In the genomic region with DNA sequence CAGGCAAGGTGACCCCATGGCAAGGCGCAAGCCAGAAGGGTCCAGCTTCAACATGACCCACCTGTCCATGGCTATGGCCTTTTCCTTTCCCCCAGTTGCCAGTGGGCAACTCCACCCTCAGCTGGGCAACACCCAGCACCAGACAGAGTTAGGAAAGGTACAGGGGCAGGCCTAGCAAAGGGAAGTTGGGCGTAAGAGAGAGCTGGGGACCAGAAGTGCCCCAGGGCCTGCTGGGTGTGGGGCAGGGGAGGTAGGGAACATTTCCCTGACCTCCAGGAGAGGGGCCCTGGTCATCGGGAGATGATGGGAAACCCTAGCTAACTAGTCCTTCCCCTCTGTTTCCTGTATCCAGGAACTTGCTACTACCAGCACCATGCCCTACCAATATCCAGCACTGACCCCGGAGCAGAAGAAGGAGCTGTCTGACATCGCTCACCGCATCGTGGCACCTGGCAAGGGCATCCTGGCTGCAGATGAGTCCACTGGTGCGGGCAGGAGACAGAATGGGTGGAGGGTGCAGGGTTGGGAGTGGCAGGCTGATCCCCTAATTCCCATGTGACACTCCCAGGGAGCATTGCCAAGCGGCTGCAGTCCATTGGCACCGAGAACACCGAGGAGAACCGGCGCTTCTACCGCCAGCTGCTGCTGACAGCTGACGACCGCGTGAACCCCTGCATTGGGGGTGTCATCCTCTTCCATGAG, we compare ENCODE assay signal across 5 cellular contexts. TPM values are rescaled to one million over a fixed set of nuclear protein-coding genes. Genes with fewer than 3 reads are reported as not detected.
A peak's percentile ranks its signal among the peaks of the same experiment; 100 is the strongest.
DNase-seq lines count a peak whose midpoint lies in the region; ATAC-seq and TF ChIP-seq lines count a peak whose summit lies in the region.

No MANE protein-coding gene starts in this region.

- POLR2A ChIA-PET in Panc1 (lab: Charles Lee) = interaction anchor here (0.5 to 0.6 kb wide), 2 partner anchors 105 to 341 kb away, joined by 5 to 10 read pairs; partner anchors contain the start of gene ZNF771

- no peak for ATAC-seq in Panc1
- ATAC-seq in stimulated activated memory B cell treated with anti-CD40 and anti-IgM and Interleukin-4, amounts not matched to agents 10 μg/mL and 1 μg/mL and 100 μg/mL, for 72 hours = no peak
- no peak for ATAC-seq in GM21723 (IDR thresholded peaks at IDR 0.05; ENCODE audit: unreplicated experiment)

- DNase-seq in Panc1 (ENCODE audit: low read depth, low spot score) (no peak), esophagus muscularis mucosa (ENCODE audit: extremely low spot score) (no peak)
- DNase-seq in stimulated activated CD4-positive, alpha-beta T cell treated with anti-CD3 and anti-CD28 coated beads, Interleukin-12 subunit alpha, Interleukin-12 subunit beta, amount 100 ng/mL, for 4 hours = no peak

- H3K4me1 ChIP-seq in Panc1 (ENCODE audit: control insufficient read depth, insufficient read depth, low read length) (peaks cover 43% of the 10 kb centered on the region), esophagus muscularis mucosa (peaks cover 51 to 77% (median 73%) of the 10 kb centered on the region in 4 donors)

- WGBS in esophagus muscularis mucosa = 75% methylated on average over 4 of the region's 17 CpGs

- no peak for TF ChIP-seq EP300 in esophagus muscularis mucosa (IDR thresholded peaks at IDR 0.05)

- in situ Hi-C loops in Panc1 (cut with HindIII; ENCODE audit: low pct_unique_long_range_greater_than_20kb, low sequenced_read_pairs) = no loop called here

- H3K9me3 ChIP-seq in Panc1 (ENCODE audit: control insufficient read depth, insufficient read depth, low read depth, low read length) (no peaks in the 10 kb centered on the region), esophagus muscularis mucosa (no peaks in the 10 kb centered on the region)

- H3K27me3 ChIP-seq in Panc1 (ENCODE audit: control insufficient read depth, insufficient read depth, low read length) (no peaks in the 10 kb centered on the region), esophagus muscularis mucosa (no peaks in the 10 kb centered on the region)

- peak overlapping the region; percentile 99 for H3K4me3 Mint-ChIP-seq in stimulated activated memory B cell treated with anti-CD40 and anti-IgM and Interleukin-4, amounts not matched to agents 10 μg/mL and 1 μg/mL and 100 μg/mL, for 72 hours

- peaks cover 43% of the 10 kb centered on the region for H3K36me3 Mint-ChIP-seq in stimulated activated memory B cell treated with anti-CD40 and anti-IgM and Interleukin-4, amounts not matched to agents 10 μg/mL and 1 μg/mL and 100 μg/mL, for 72 hours

- no peak for TF ChIP-seq POLR2A in esophagus muscularis mucosa (IDR thresholded peaks at IDR 0.05; ENCODE audit: low read depth)

- intact Hi-C loops in Panc1 (cut with micrococcal nuclease; ENCODE audit: unreplicated experiment) (no loop called here), esophagus muscularis mucosa (cut with DNase I) (no loop called here)

- H3K9me3 Mint-ChIP-seq in stimulated activated memory B cell treated with anti-CD40 and anti-IgM and Interleukin-4, amounts not matched to agents 10 μg/mL and 1 μg/mL and 100 μg/mL, for 72 hours = no peaks in the 10 kb centered on the region

- peak overlapping the region; percentile 90 to 92 for H3K4me3 ChIP-seq in Panc1 (ENCODE audit: low read depth in 2 of 2, low read length in 2 of 2)
- peak overlapping the region; percentile 75 to 99 (median 92) for H3K4me3 ChIP-seq in esophagus muscularis mucosa

- peak overlapping the region; percentile 99 for H3K27ac Mint-ChIP-seq in stimulated activated memory B cell treated with anti-CD40 and anti-IgM and Interleukin-4, amounts not matched to agents 10 μg/mL and 1 μg/mL and 100 μg/mL, for 72 hours

- H3K36me3 ChIP-seq in Panc1 (ENCODE audit: control insufficient read depth, insufficient read depth, low read length) (peaks cover 35% of the 10 kb centered on the region), esophagus muscularis mucosa (peaks cover 45 to 54% (median 51%) of the 10 kb centered on the region in 4 donors)

- no TSS peak for BruUV-seq in Panc1 (replicated peaks; lab: Mats Ljungman, UMichigan)

- peaks cover 47% of the 10 kb centered on the region for H3K4me1 Mint-ChIP-seq in stimulated activated memory B cell treated with anti-CD40 and anti-IgM and Interleukin-4, amounts not matched to agents 10 μg/mL and 1 μg/mL and 100 μg/mL, for 72 hours

- CTCF ChIA-PET in Panc1 (lab: Charles Lee) = interaction anchor here (0.6 to 0.8 kb wide), 2 partner anchors 8 to 12 kb away, joined by 3 read pairs; no protein-coding TSS in a partner anchor

- H3K27ac ChIP-seq in Panc1 (ENCODE audit: low read length) (peak overlapping the region; percentile 96), esophagus muscularis mucosa (replicated peaks in 1 of 4) (peak overlapping the region; percentile 98 to 100 (median 99))

- TF ChIP-seq CTCF in Panc1 (IDR thresholded peaks at IDR 0.05) = no peak
- no peak for TF ChIP-seq CTCF in esophagus muscularis mucosa (IDR thresholded peaks at IDR 0.05)

- no peaks in the 10 kb centered on the region for H3K27me3 Mint-ChIP-seq in stimulated activated memory B cell treated with anti-CD40 and anti-IgM and Interleukin-4, amounts not matched to agents 10 μg/mL and 1 μg/mL and 100 μg/mL, for 72 hours

RNA-seq across cellular contexts. Expression of gene ALDOA, which starts 1.5 kb away (rescaled TPM):
- total RNA-seq in Panc1 (2021; ENCODE audit: unreplicated experiment) = 2,516 TPM
- 4,980 TPM for polyA plus RNA-seq in Panc1 (2012; ENCODE audit: insufficient read length)
- 1,000 to 10,000 TPM; 1,300 to 1,765 (median 1,454) TPM for total RNA-seq in esophagus muscularis mucosa

RNA-seq across cellular contexts. Expression of gene PPP4C, which starts 8.8 kb away (rescaled TPM):
- total RNA-seq in Panc1 (2021; ENCODE audit: unreplicated experiment) (186 TPM), esophagus muscularis mucosa (10 to 100 TPM; 43.6 to 61.3 (median 51.5) TPM)
- polyA plus RNA-seq in Panc1 (2012; ENCODE audit: insufficient read length) = 309 TPM

RNA-seq across cellular contexts. Expression of gene TBX6, which starts 24.7 kb away (rescaled TPM):
- total RNA-seq in Panc1 (2021; ENCODE audit: unreplicated experiment) (0.46 TPM), esophagus muscularis mucosa (1 to 10 TPM in 1 of 4 donors, under 1 TPM in 3; 0.42 to 1.3 (median 0.67) TPM)
- polyA plus RNA-seq in Panc1 (2012; ENCODE audit: insufficient read length) = 0.97 TPM

RNA-seq across cellular contexts. Expression of gene YPEL3, which starts 29.0 kb away (rescaled TPM):
- 0.69 TPM for total RNA-seq in Panc1 (2021; ENCODE audit: unreplicated experiment)
- polyA plus RNA-seq in Panc1 (2012; ENCODE audit: insufficient read length) = 1.1 TPM
- total RNA-seq in esophagus muscularis mucosa = 100 to 1,000 TPM in 3 of 4 donors, 10 to 100 TPM in 1; 72.7 to 222 (median 154) TPM

RNA-seq across cellular contexts. Expression of gene TLCD3B, which starts 36.0 kb away (rescaled TPM):
- 3.5 TPM for total RNA-seq in Panc1 (2021; ENCODE audit: unreplicated experiment)
- 4.2 TPM for polyA plus RNA-seq in Panc1 (2012; ENCODE audit: insufficient read length)
- under 1 TPM in 1 of 4 donors, not detected in 3; 0.23 TPM for total RNA-seq in esophagus muscularis mucosa
